19 cellular contexts compared by ENCODE assay signal in genomic region chr1:88488277-88488676, GRCh38.
DNase-seq lines count a peak whose midpoint lies in the region; ATAC-seq and TF ChIP-seq lines count a peak whose summit lies in the region.
"Had no signal": no experiment of that assay in that cellular context is flagged by ENCODE, and none has a peak within 500 bp of the region (broad histone marks: within the 10 kb centered on the region; RNA-seq: fewer than 3 reads in every experiment).

No MANE protein-coding gene starts in this region.

- peaks cover 5% of the 10 kb centered on the region for H3K27me3 Mint-ChIP-seq in MCF 10A (ENCODE audit: insufficient read depth, unreplicated experiment)

- TF ChIP-seq CTCF in MCF 10A (IDR thresholded peaks at IDR 0.05; ENCODE audit: unreplicated experiment) (no peak), mammary epithelial cell (conservative IDR thresholded peaks at IDR 0.05 in 1 of 2, IDR thresholded peaks at IDR 0.05 in 1 of 2; ENCODE audit: extremely low read depth in 1 of 2, insufficient read depth in 1 of 2, low read depth in 1 of 2, low read length in 2 of 2) (no peak), PC-3 (conservative IDR thresholded peaks at IDR 0.05; ENCODE audit: low read depth, low read length) (no peak), fibroblast of lung (conservative IDR thresholded peaks at IDR 0.05 in 1 of 2, IDR thresholded peaks at IDR 0.05 in 1 of 2; ENCODE audit: low read depth in 1 of 2, low read length in 2 of 2) (no peak), GM10266 (IDR thresholded peaks at IDR 0.05; ENCODE audit: control insufficient read depth, insufficient read depth, low read depth, missing control alignments) (no peak)

- H3K4me3 ChIP-seq in mammary epithelial cell (replicated peaks in 1 of 3; ENCODE audit: insufficient read depth in 1 of 3, low read depth in 2 of 3, low read length in 3 of 3): no peak overlapping the region
- no peak overlapping the region for H3K4me3 ChIP-seq in PC-3 (ENCODE audit: low read length)
- no peak overlapping the region for H3K4me3 ChIP-seq in fibroblast of lung (replicated peaks in 1 of 4; ENCODE audit: control extremely low read depth in 1 of 4, insufficient read depth in 1 of 4, low read depth in 3 of 4, low read length in 4 of 4)
- H3K4me3 ChIP-seq: K562, Peyer's patch, SJCRH30 had no signal

- H3K9ac ChIP-seq in mammary epithelial cell (ENCODE audit: insufficient read depth, low read length) (no peak overlapping the region), PC-3 (ENCODE audit: low read length) (no peak overlapping the region), fibroblast of lung (ENCODE audit: insufficient read depth, low read length) (no peak overlapping the region)

- H3K27me3 ChIP-seq in mammary epithelial cell (ENCODE audit: insufficient read depth, low read length): no peaks in the 10 kb centered on the region
- H3K27me3 ChIP-seq in PC-3 (ENCODE audit: low read length): no peaks in the 10 kb centered on the region; the same call in 1 of the 2 replicates
- no peaks in the 10 kb centered on the region for H3K27me3 ChIP-seq in fibroblast of lung (ENCODE audit: control insufficient read depth, insufficient read depth, low read length)
- H3K27me3 ChIP-seq: Peyer's patch, SJCRH30 had no signal

- no peaks in the 10 kb centered on the region for H3F3A ChIP-seq in PC-3 (ENCODE audit: low read length, unreplicated experiment)

- H3K4me1 ChIP-seq in mammary epithelial cell (ENCODE audit: insufficient read depth, low read length) (no peaks in the 10 kb centered on the region), PC-3 (ENCODE audit: insufficient read depth, low read length) (peaks cover 7% of the 10 kb centered on the region; the same call in 1 of the 2 replicates), fibroblast of lung (ENCODE audit: control insufficient read depth, extremely low read depth, insufficient read depth, low read length) (no peaks in the 10 kb centered on the region)
- H3K4me1 ChIP-seq: Peyer's patch, SJCRH30 had no signal

- in situ Hi-C loops in mammary epithelial cell (cut with MboI; ENCODE audit: low sequenced_read_pairs in 2 of 2): no loop called here

- H3K4me1 Mint-ChIP-seq in MCF 10A (ENCODE audit: insufficient read depth, unreplicated experiment): no peaks in the 10 kb centered on the region
- H3K4me1 Mint-ChIP-seq: CD4-positive, alpha-beta memory T cell had no signal

- intact Hi-C loops in MCF 10A (cut with micrococcal nuclease) (no loop called here), mammary epithelial cell (cut with micrococcal nuclease) (no loop called here), PC-3 (cut with micrococcal nuclease) (no loop called here)

- CTCF ChIA-PET in MCF 10A (lab: Yijun Ruan, JAX): no interaction called here
- CTCF ChIA-PET in mammary epithelial cell (lab: Charles Lee; ENCODE audit: low non-redundant PET): no interaction called here
- CTCF ChIA-PET in PC-3 (lab: Charles Lee): no interaction called here

- H3K4me2 ChIP-seq in mammary epithelial cell (ENCODE audit: insufficient read depth, low read depth, low read length) (no peak overlapping the region), PC-3 (ENCODE audit: low read length) (no peak overlapping the region), fibroblast of lung (ENCODE audit: extremely low read depth, insufficient read depth, low read length) (no peak overlapping the region)

- 67% methylated on average over 5 of the region's 5 CpGs for WGBS in mammary epithelial cell (ENCODE audit: low coverage, missing lambda C conversion rate)

- BruUV-seq in MCF 10A (replicated peaks; lab: Mats Ljungman, UMichigan): no TSS peak
- no TSS peak for BruUV-seq in mammary epithelial cell (replicated peaks; lab: Mats Ljungman, UMichigan)
- no TSS peak for BruUV-seq in PC-3 (replicated peaks; lab: Mats Ljungman, UMichigan)

- no peak overlapping the region for H3K4me3 Mint-ChIP-seq in MCF 10A (ENCODE audit: unreplicated experiment)
- H3K4me3 Mint-ChIP-seq: CD4-positive, alpha-beta memory T cell had no signal

- dilution Hi-C loops in mammary epithelial cell (cut with HindIII; ENCODE audit: low sequenced_read_pairs): no loop called here

- ATAC-seq in PC-3: no peak; the same call in 1 of the 2 replicates
- no peak for ATAC-seq in GM21390 (IDR thresholded peaks at IDR 0.05; ENCODE audit: unreplicated experiment)
- ATAC-seq: K562 had no signal

- H3K9me2 ChIP-seq in PC-3 (replicated peaks; ENCODE audit: low read length): no peaks in the 10 kb centered on the region

- peak; percentile 62 for DNase-seq in MCF 10A (ENCODE audit: unreplicated experiment)
- no peak for DNase-seq in mammary epithelial cell
- DNase-seq in PC-3: peak; percentile 76
- peak; percentile 5 to 72 for DNase-seq in fibroblast of lung (ENCODE audit: low read depth in 2 of 2)
- DNase-seq in ecto neural progenitor cell (ENCODE audit: low spot score): no peak
- DNase-seq in GM10266 (ENCODE audit: extremely low spot score): no peak
- no peak for DNase-seq in HuH-7.5 (ENCODE audit: low spot score)
- DNase-seq: 8988T; CD4-positive, alpha-beta memory T cell; DND-41; MM.1S; NCI-H1092 treated with DMSO at 0.1 percent for 48 hours; NCI-H226; NCI-H524 treated with DMSO at 0.1 percent for 48 hours; Peyer's patch; SJCRH30; T-helper 2 cell had no signal

- H2AFZ ChIP-seq in mammary epithelial cell (ENCODE audit: low read depth, low read length) (no peak overlapping the region), PC-3 (ENCODE audit: low read length) (no peak overlapping the region), fibroblast of lung (ENCODE audit: low read length) (no peak overlapping the region)

- H4K20me1 ChIP-seq in mammary epithelial cell (ENCODE audit: insufficient read depth, low read length) (no peaks in the 10 kb centered on the region), PC-3 (ENCODE audit: low read length) (no peaks in the 10 kb centered on the region), fibroblast of lung (ENCODE audit: control insufficient read depth, extremely low read depth, insufficient read depth, low read length) (no peaks in the 10 kb centered on the region)

- no peak overlapping the region for H3K27ac ChIP-seq in mammary epithelial cell (ENCODE audit: insufficient read depth, low read depth, low read length)
- H3K27ac ChIP-seq in PC-3 (ENCODE audit: low read length): no peak overlapping the region
- no peak overlapping the region for H3K27ac ChIP-seq in fibroblast of lung (ENCODE audit: insufficient read depth, low read length)
- H3K27ac ChIP-seq: Peyer's patch, SJCRH30 had no signal

- POLR2A ChIA-PET in MCF 10A (lab: Yijun Ruan, JAX) (interaction anchor here (0.5 kb wide), 1 partner anchor 35 kb away, joined by 4 read pairs; no protein-coding TSS in a partner anchor), PC-3 (lab: Charles Lee; ENCODE audit: unreplicated experiment) (no interaction called here)

- no peaks in the 10 kb centered on the region for H3K36me3 ChIP-seq in mammary epithelial cell (ENCODE audit: insufficient read depth, low read length)
- no peaks in the 10 kb centered on the region for H3K36me3 ChIP-seq in PC-3 (ENCODE audit: low read depth, low read length)
- H3K36me3 ChIP-seq in fibroblast of lung (ENCODE audit: control insufficient read depth, insufficient read depth, low read length): no peaks in the 10 kb centered on the region
- H3K36me3 ChIP-seq: Peyer's patch, SJCRH30 had no signal

- no peaks in the 10 kb centered on the region for H3K79me2 ChIP-seq in mammary epithelial cell (ENCODE audit: insufficient read depth, low read length)
- no peaks in the 10 kb centered on the region for H3K79me2 ChIP-seq in PC-3 (ENCODE audit: low read length)
- no peaks in the 10 kb centered on the region for H3K79me2 ChIP-seq in fibroblast of lung (ENCODE audit: control insufficient read depth, insufficient read depth, low read length)

- H3K36me3 Mint-ChIP-seq in MCF 10A (ENCODE audit: insufficient read depth, unreplicated experiment): no peaks in the 10 kb centered on the region
- H3K36me3 Mint-ChIP-seq: CD4-positive, alpha-beta memory T cell had no signal

- no peak overlapping the region for H3K27ac Mint-ChIP-seq in MCF 10A (ENCODE audit: low read depth, unreplicated experiment)
- H3K27ac Mint-ChIP-seq: CD4-positive, alpha-beta memory T cell had no signal

- H3K9me3 ChIP-seq in mammary epithelial cell (replicated peaks; ENCODE audit: insufficient read depth, low read length): no peaks in the 10 kb centered on the region
- no peaks in the 10 kb centered on the region for H3K9me3 ChIP-seq in PC-3 (ENCODE audit: low read length)
- H3K9me3 ChIP-seq in fibroblast of lung (ENCODE audit: control insufficient read depth, insufficient read depth, low read depth, low read length): no peaks in the 10 kb centered on the region
- H3K9me3 ChIP-seq: Peyer's patch, SJCRH30 had no signal

- no peaks in the 10 kb centered on the region for H3K9me3 Mint-ChIP-seq in MCF 10A (ENCODE audit: unreplicated experiment)

Comparison
In these comparisons a context has a peak if more than half of its experiments do, and no peak if none do; other contexts are left out.
1. DNase-seq: peak in MCF 10A (single experiment), PC-3 (single experiment) and fibroblast of lung (2 of 2); none in mammary epithelial cell (single experiment), ecto neural progenitor cell (single experiment), GM10266 (single experiment) and HuH-7.5 (single experiment).